In the genomic region with DNA sequence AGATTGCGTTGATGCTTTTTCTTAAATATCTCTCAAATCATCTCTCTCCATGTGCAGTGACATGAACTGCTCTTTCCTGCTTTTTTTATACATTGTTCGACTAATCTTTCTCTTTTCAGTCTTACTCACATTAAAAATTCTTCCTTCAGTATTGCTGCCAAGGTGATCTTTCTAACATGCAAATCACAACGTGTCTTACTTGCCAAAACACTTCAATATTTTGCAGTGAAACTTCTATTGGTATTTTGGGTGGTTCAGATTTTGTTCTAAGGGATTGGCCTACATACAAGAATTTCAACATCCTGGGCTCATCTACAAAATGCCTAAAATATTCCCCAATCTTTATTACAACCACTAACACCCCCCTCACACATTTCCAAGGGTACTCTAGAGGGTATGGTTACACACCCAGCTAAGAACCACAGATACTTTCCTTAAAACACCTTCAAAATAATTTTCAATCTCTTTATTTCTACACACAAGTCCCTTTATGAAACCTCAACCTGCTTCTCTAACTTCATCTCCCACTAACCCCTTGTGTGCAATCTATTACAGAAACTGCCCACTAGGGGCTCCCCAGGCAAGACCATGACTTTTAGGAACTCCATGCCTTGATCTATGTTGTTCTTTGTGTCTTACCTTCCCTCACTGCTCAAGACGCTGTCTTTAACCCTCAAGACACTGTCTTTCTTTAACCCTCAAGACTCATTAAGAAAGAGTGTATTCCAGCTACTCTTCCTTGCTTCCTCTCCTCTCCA, we compare ENCODE assay signal across 8 cellular contexts. TPM values are rescaled to one million over a fixed set of nuclear protein-coding genes. Genes with fewer than 3 reads are reported as not detected.
DNase-seq lines count a peak whose midpoint lies in the region; ATAC-seq and TF ChIP-seq lines count a peak whose summit lies in the region.

No MANE protein-coding gene starts in this region.

- no peak overlapping the region for H3K27ac Mint-ChIP-seq in CD8-positive, alpha-beta memory T cell

- peak; percentile 77 for ATAC-seq in GM21447 (IDR thresholded peaks at IDR 0.05; ENCODE audit: unreplicated experiment)

- H3K4me3 Mint-ChIP-seq in CD8-positive, alpha-beta memory T cell, result no peak overlapping the region

- H3K4me1 ChIP-seq in CD8-positive, alpha-beta memory T cell (ENCODE audit: insufficient read depth, low read length), result no peaks in the 10 kb centered on the region

- no peak overlapping the region for H3K4me3 ChIP-seq in foreskin fibroblast (ENCODE audit: low read depth in 1 of 2, low read length in 2 of 2)
- H3K4me3 ChIP-seq in CD8-positive, alpha-beta memory T cell (ENCODE audit: low read length), result no peak overlapping the region

- H3K4me1 Mint-ChIP-seq in CD8-positive, alpha-beta memory T cell, result no peaks in the 10 kb centered on the region

- peak; percentile 5 for DNase-seq in CMK (ENCODE audit: low read depth)
- peak; percentile 54 for DNase-seq in NAMALWA (ENCODE audit: low spot score)
- no peak for DNase-seq in foreskin fibroblast
- DNase-seq in activated CD8-positive, alpha-beta memory T cell treated with anti-CD3 and anti-CD28 coated beads for 24 hours, result no peak
- no peak for DNase-seq in CD8-positive, alpha-beta memory T cell
- no peak for DNase-seq in HK-2 (ENCODE audit: unreplicated experiment)
- no peak for DNase-seq in NCI-H187 treated with DMSO at 0.1 percent for 48 hours (lab: John Stamatoyannopoulos, UW)

- H3K27ac ChIP-seq in CD8-positive, alpha-beta memory T cell (ENCODE audit: low read depth, low read length), result no peak overlapping the region

- POLR2A ChIA-PET in CD8-positive, alpha-beta memory T cell (lab: Charles Lee), result no interaction called here

- H3K9me3 Mint-ChIP-seq in CD8-positive, alpha-beta memory T cell, result no peaks in the 10 kb centered on the region

- H3K27me3 ChIP-seq in CD8-positive, alpha-beta memory T cell (ENCODE audit: insufficient read depth, low read length, poor library complexity, severe bottlenecking), result no peaks in the 10 kb centered on the region

- CTCF ChIA-PET in CD8-positive, alpha-beta memory T cell (lab: Charles Lee), result no interaction called here

- peak; percentile 43 for TF ChIP-seq CTCF in foreskin fibroblast (IDR thresholded peaks at IDR 0.05; ENCODE audit: low read depth, low read length)

- H3K9me3 ChIP-seq in CD8-positive, alpha-beta memory T cell (ENCODE audit: low read length), result no peaks in the 10 kb centered on the region

- no peaks in the 10 kb centered on the region for H3K36me3 ChIP-seq in CD8-positive, alpha-beta memory T cell (ENCODE audit: insufficient read depth, low read length)

- peaks cover 0 to 3% of the 10 kb centered on the region in 2 donors for H3K27me3 Mint-ChIP-seq in CD8-positive, alpha-beta memory T cell

- H3K36me3 Mint-ChIP-seq in CD8-positive, alpha-beta memory T cell, result no peaks in the 10 kb centered on the region

RNA-seq across cellular contexts. Expression of a gene that starts 50.9 kb away (rescaled TPM):
- total RNA-seq in CD8-positive, alpha-beta memory T cell, result under 1 TPM; 0.07 to 0.09 TPM
- not detected for polyA plus RNA-seq in CD8-positive, alpha-beta memory T cell

Comparison
In these comparisons a context has a peak if more than half of its experiments do, and no peak if none do; other contexts are left out.
1. DNase-seq: peak in CMK (single experiment) and NAMALWA (single experiment); none in foreskin fibroblast (0 of 2), activated CD8-positive, alpha-beta memory T cell treated with anti-CD3 and anti-CD28 coated beads for 24 hours (single experiment), CD8-positive, alpha-beta memory T cell (0 of 5), HK-2 (single experiment) and NCI-H187 treated with DMSO at 0.1 percent for 48 hours (single experiment).